In the genomic region with DNA sequence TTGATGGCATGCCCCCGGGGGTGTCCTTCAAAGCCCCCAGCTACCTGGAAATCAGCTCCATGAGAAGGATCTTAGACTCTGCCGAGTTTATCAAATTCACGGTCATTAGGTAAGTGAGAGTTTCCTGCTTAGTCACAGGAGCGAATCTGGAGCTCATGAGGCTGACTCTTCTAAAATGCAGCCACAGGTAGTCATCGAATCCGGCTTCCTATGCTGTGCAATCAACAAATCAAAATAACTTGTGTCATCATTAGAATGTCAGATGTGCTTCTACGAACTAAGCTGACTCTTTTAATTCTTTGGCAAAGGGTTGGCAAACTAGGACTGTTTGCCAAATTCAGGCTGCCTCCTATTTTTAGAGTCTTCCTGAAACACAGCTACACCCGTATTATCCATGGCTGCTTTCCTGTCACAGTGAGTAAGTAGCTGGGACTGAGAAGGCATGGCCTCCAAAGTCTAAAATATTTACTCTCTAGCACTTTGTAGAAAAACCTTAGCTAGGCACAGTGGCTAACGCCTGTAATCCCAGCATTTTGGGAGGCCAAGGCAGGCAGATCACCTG, we compare ENCODE assay signal across 4 cellular contexts. TPM values are rescaled to one million over a fixed set of nuclear protein-coding genes. Genes with fewer than 3 reads are reported as not detected.
"Had no signal": no experiment of that assay in that cellular context is flagged by ENCODE, and none has a peak within 500 bp of the region (broad histone marks: within the 10 kb centered on the region; RNA-seq: fewer than 3 reads in every experiment).

No MANE protein-coding gene starts in this region.

RNA-seq across cellular contexts. Expression of gene NCF1, which starts 19.8 kb away (rescaled TPM):
- total RNA-seq: IMR-90, M059J, SK-MEL-5 had no signal
- polyA plus RNA-seq: IMR-90, K562 had no signal
